23 cellular contexts compared by ENCODE assay signal in the genomic region with DNA sequence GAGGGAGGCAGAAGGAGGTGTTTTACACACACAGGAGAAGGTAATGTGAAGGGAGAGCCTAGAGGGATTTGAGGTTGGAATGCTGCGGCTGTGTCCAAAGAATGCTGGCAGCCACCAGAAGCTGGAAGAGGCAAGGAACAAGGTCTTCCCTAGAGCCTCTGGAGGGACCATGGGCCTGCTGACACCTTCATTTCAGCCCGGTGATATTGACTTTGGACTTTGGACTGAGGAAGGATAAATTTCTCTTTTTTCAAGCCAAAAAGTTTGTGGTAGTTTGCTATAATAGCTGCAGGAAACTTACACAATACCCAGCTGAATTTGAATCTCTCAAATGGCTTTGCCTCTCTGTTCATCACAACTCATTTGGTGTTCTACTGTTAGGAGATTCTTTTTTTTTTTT.
"Had no signal": no experiment of that assay in that cellular context is flagged by ENCODE, and none has a peak within 500 bp of the region (broad histone marks: within the 10 kb centered on the region; RNA-seq: fewer than 3 reads in every experiment).

No MANE protein-coding gene starts in this region.

- H3K4me1 ChIP-seq: breast epithelium had no signal

- H3K9me3 ChIP-seq: breast epithelium, MG63 had no signal

- DNase-seq: activated B cell treated with CpG ODN at 0.5 μM for 24 hours; activated CD4-positive, alpha-beta T cell treated with anti-CD3 and anti-CD28 coated beads for 1 hour; activated CD4-positive, alpha-beta T cell treated with anti-CD3 and anti-CD28 coated beads, Interleukin-2, amount 10 ng/mL, durations not matched to agents 24 days and 14 days; activated CD4-positive, alpha-beta T cell treated with anti-CD3 and anti-CD28 coated beads, Interleukin-2, amount 50 U/mL, for 48 hours; activated CD8-positive, alpha-beta memory T cell treated with anti-CD3 and anti-CD28 coated beads, Interleukin-2, amount 10 ng/mL, durations not matched to agents 7 days and 5 days; activated effector memory CD4-positive, alpha-beta T cell treated with Interleukin-2 at 50 U/mL for 16 hours; activated naive CD4-positive, alpha-beta T cell; activated T-cell treated with anti-CD3 and anti-CD28 coated beads, Interleukin-2, amount 50 U/mL, for 24 hours; aorta; MG63; MV-4-11; NCI-H1092 treated with DMSO at 0.1 percent for 48 hours; NCI-H1436; NCI-H1694 treated with DMSO at 0.1 percent for 48 hours; NCI-H2029 treated with DMSO at 0.1 percent for 48 hours; NCI-H345; NCI-H510A treated with DMSO at 0.1 percent for 48 hours; NCI-H69; NK-92 treated with Interleukin-12 subunit alpha and Interleukin-12 subunit beta, amount 100 ng/mL, for 24 hours; SIG-M5; T-helper 17 cell; T-helper 9 cell had no signal

- H3K4me3 ChIP-seq: breast epithelium, MG63 had no signal

- H3K27ac ChIP-seq: breast epithelium had no signal

- H3K36me3 ChIP-seq: breast epithelium had no signal

- H3K27me3 ChIP-seq: breast epithelium, MG63 had no signal
